2 cellular contexts compared by ENCODE assay signal in genomic region chr1:209430821-209431259, GRCh38.
TF ChIP-seq lines count a peak whose summit lies in the region.

No MANE protein-coding gene starts in this region.

TF ChIP-seq in HepG2, 621 proteins besides CTCF, POLR2A, EP300 and RAD21:
- TF ChIP-seq ESRRA (CRISPR knock-in tag; IDR thresholded peaks at IDR 0.05; ENCODE audit: low read depth) = no peak
- TF ChIP-seq ZNF326 (CRISPR knock-in tag; IDR thresholded peaks at IDR 0.05; ENCODE audit: borderline replicate concordance) = no peak
- no peak for TF ChIP-seq DNMT3B (CRISPR knock-in tag; conservative IDR thresholded peaks at IDR 0.05)
- TF ChIP-seq RFX1 (IDR thresholded peaks at IDR 0.05) = no peak
- TF ChIP-seq CREM (IDR thresholded peaks at IDR 0.05) = no peak
- no peak for TF ChIP-seq CREM (CRISPR knock-in tag; IDR thresholded peaks at IDR 0.05)
- TF ChIP-seq ZNF124 (CRISPR knock-in tag; IDR thresholded peaks at IDR 0.05) = no peak
- no peak for TF ChIP-seq SPEN (CRISPR knock-in tag; IDR thresholded peaks at IDR 0.05; ENCODE audit: low read depth)
- no peak for TF ChIP-seq IKZF1 (IDR thresholded peaks at IDR 0.05)
- TF ChIP-seq TSC22D2 (CRISPR knock-in tag; IDR thresholded peaks at IDR 0.05; ENCODE audit: borderline replicate concordance) = no peak
- no peak for TF ChIP-seq GZF1 (CRISPR knock-in tag; IDR thresholded peaks at IDR 0.05)
- no peak for TF ChIP-seq ZNF160 (CRISPR knock-in tag; IDR thresholded peaks at IDR 0.05)

TF ChIP-seq in SK-N-SH treated with all-trans-retinoic acid at 6 μM for 48 hours, 23 proteins besides CTCF, POLR2A, EP300 and RAD21:
- no peak for TF ChIP-seq ZC3H10 (CRISPR knock-in tag; IDR thresholded peaks at IDR 0.05)
- TF ChIP-seq CSDC2 (CRISPR knock-in tag; IDR thresholded peaks at IDR 0.05) = no peak
